ENCODE assay signal across 9 cellular contexts in the genomic region with DNA sequence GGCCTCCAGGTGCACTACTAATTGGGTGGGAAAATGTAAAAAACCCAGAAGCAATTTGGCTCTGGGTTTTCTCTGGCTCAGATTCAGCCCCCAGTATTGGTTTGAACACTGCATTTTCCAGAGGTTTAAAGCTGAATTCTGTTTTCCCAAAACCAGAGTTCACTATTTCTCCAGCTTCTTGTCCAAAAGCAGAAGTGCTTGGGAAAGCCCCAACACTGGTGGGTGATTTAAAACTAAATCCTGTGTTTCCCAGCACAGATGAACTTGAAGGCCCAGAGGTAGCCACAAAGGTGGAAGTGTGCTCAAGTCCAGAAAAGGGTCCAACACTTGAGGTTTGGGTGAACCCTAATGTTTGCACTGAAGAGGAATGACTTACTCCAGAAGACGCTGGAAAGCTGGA. TPM values are rescaled to one million over a fixed set of nuclear protein-coding genes. Genes with fewer than 3 reads are reported as not detected.
DNase-seq lines count a peak whose midpoint lies in the region; ATAC-seq and TF ChIP-seq lines count a peak whose summit lies in the region.
"Had no signal": no experiment of that assay in that cellular context is flagged by ENCODE, and none has a peak within 500 bp of the region (broad histone marks: within the 10 kb centered on the region; RNA-seq: fewer than 3 reads in every experiment).

No MANE protein-coding gene starts in this region.

- no peaks in the 10 kb centered on the region for H3K27me3 ChIP-seq in CD8-positive, alpha-beta T cell (ENCODE audit: insufficient read depth, low read length)
- no peaks in the 10 kb centered on the region for H3K27me3 ChIP-seq in MG63
- H3K27me3 ChIP-seq in dorsolateral prefrontal cortex, result no peaks in the 10 kb centered on the region
- no peaks in the 10 kb centered on the region for H3K27me3 ChIP-seq in neuron (ENCODE audit: insufficient read depth, low read length)

- CTCF ChIA-PET in CD8-positive, alpha-beta T cell (lab: Charles Lee), result interaction anchor here (1.5 to 2.5 kb wide), 5 partner anchors 12 to 172 kb away, joined by 3 to 6 read pairs (median 5); a partner anchor contains a TSS

- H3K9me3 Mint-ChIP-seq in CD8-positive, alpha-beta T cell, result no peaks in the 10 kb centered on the region

- H3K4me3 ChIP-seq in CD8-positive, alpha-beta T cell (ENCODE audit: low read depth, low read length), result no peak overlapping the region
- H3K4me3 ChIP-seq in MG63 (peak overlapping the region; percentile 84), dorsolateral prefrontal cortex (peak overlapping the region in 54 of 59 donors; percentile 65 to 98 (median 86)), neuron (ENCODE audit: low read length) (peak overlapping the region; percentile 86)

- H2AFZ ChIP-seq in neuron (ENCODE audit: low read depth, low read length), result no peak overlapping the region

- peaks cover 38% of the 10 kb centered on the region for H3K4me1 ChIP-seq in CD8-positive, alpha-beta T cell (ENCODE audit: insufficient read depth, low read length)
- H3K4me1 ChIP-seq in neuron (ENCODE audit: insufficient read depth, low read length), result peaks cover 35% of the 10 kb centered on the region

- H3K27ac Mint-ChIP-seq in CD8-positive, alpha-beta T cell, result no peak overlapping the region

- peaks cover 66% of the 10 kb centered on the region for H3K4me1 Mint-ChIP-seq in CD8-positive, alpha-beta T cell (ENCODE audit: low read depth)

- POLR2A ChIA-PET in CD8-positive, alpha-beta T cell (lab: Charles Lee), result interaction anchor here (1.3 kb wide), 2 partner anchors 12 to 38 kb away, joined by 3 to 4 read pairs; no protein-coding TSS in a partner anchor

- peaks cover 7% of the 10 kb centered on the region for H3K36me3 ChIP-seq in CD8-positive, alpha-beta T cell (ENCODE audit: insufficient read depth, low read length)
- H3K36me3 ChIP-seq in MG63, result peaks cover 56% of the 10 kb centered on the region
- peaks cover 57% of the 10 kb centered on the region for H3K36me3 ChIP-seq in neuron (ENCODE audit: insufficient read depth, low read length)

- no peaks in the 10 kb centered on the region for H3K9me3 ChIP-seq in CD8-positive, alpha-beta T cell (ENCODE audit: low read length)
- no peaks in the 10 kb centered on the region for H3K9me3 ChIP-seq in MG63
- H3K9me3 ChIP-seq in neuron (ENCODE audit: low read length), result peaks cover 8% of the 10 kb centered on the region

- H3K27ac ChIP-seq in CD8-positive, alpha-beta T cell (ENCODE audit: low read depth, low read length), result no peak overlapping the region
- H3K27ac ChIP-seq in dorsolateral prefrontal cortex, result peak overlapping the region in 5 of 59 donors; percentile 8 to 98 (median 92)

- peaks cover 54% of the 10 kb centered on the region for H3K36me3 Mint-ChIP-seq in CD8-positive, alpha-beta T cell

- intact Hi-C loops in CD8-positive, alpha-beta T cell (cut with DNase I, micrococcal nuclease), result loop anchor here (1.0 to 10.0 kb wide), 6 partner anchors 137 to 314 kb away; a partner anchor contains a TSS
- intact Hi-C loops in dorsolateral prefrontal cortex (cut with DNase I), result loop anchor here in 1 of 2 donors (5.0 to 10.0 kb wide), 2 partner anchors 52 to 140 kb away; no protein-coding TSS in a partner anchor

- no peak for ATAC-seq in CD8-positive, alpha-beta T cell
- ATAC-seq in HG03045 (IDR thresholded peaks at IDR 0.05; ENCODE audit: unreplicated experiment), result no peak
- no peak for ATAC-seq in GM21825 (IDR thresholded peaks at IDR 0.05; ENCODE audit: unreplicated experiment)

- no peak for DNase-seq in CD8-positive, alpha-beta T cell
- DNase-seq in MG63 (no peak), dorsolateral prefrontal cortex (no peak), DMS 273 treated with DMSO at 0.1 percent for 48 hours (lab: John Stamatoyannopoulos, UW) (no peak), globus pallidus (ENCODE audit: low spot score) (no peak)
- DNase-seq: stimulated activated CD4-positive, alpha-beta T cell treated with anti-CD3 and anti-CD28 coated beads, Interleukin-4, amount 100 ng/mL, for 4 hours had no signal

- peak overlapping the region; percentile 90 for H3K4me3 Mint-ChIP-seq in CD8-positive, alpha-beta T cell

- H3K27me3 Mint-ChIP-seq in CD8-positive, alpha-beta T cell (ENCODE audit: low read depth), result no peaks in the 10 kb centered on the region

- TF ChIP-seq CTCF in CD8-positive, alpha-beta T cell (IDR thresholded peaks at IDR 0.05), result no peak
- TF ChIP-seq CTCF in dorsolateral prefrontal cortex (IDR thresholded peaks at IDR 0.05 in 54 of 56, conservative IDR thresholded peaks at IDR 0.05 in 2 of 56; ENCODE audit: low read depth in 1 of 56, partially characterized antibody in 56 of 56), result no peak

RNA-seq across cellular contexts. Expression of a gene that starts 0.7 kb away (rescaled TPM):
- total RNA-seq in CD8-positive, alpha-beta T cell, result 10 to 100 TPM; 90.1 to 97.7 TPM
- total RNA-seq in MG63 (2014; rRNA removed; shearing (Covaris generic); ENCODE audit: low replicate concordance), result 76.0 and 108 TPM in 2 replicates
- total RNA-seq in dorsolateral prefrontal cortex, result 100 to 1,000 TPM in 83 of 120 experiments, 10 to 100 TPM in 37; 83.5 to 136 (median 104) TPM

RNA-seq across cellular contexts. Expression of a gene that starts 1.4 kb away (rescaled TPM):
- total RNA-seq in CD8-positive, alpha-beta T cell, result 10 to 100 TPM; 10.8 to 13.6 TPM
- 42.8 and 55.8 TPM in 2 replicates for total RNA-seq in MG63 (2014; rRNA removed; shearing (Covaris generic); ENCODE audit: low replicate concordance)
- 10 to 100 TPM in 107 of 120 experiments, 1 to 10 TPM in 13; 4.9 to 22.3 (median 13.5) TPM for total RNA-seq in dorsolateral prefrontal cortex

RNA-seq across cellular contexts. Expression of a gene that starts 38.9 kb away (rescaled TPM):
- total RNA-seq in CD8-positive, alpha-beta T cell, result 1 to 10 TPM; 1.2 to 1.5 TPM
- 3.0 and 4.7 TPM in 2 replicates for total RNA-seq in MG63 (2014; rRNA removed; shearing (Covaris generic); ENCODE audit: low replicate concordance)
- total RNA-seq in dorsolateral prefrontal cortex, result 10 to 100 TPM in 1 of 120 experiments, 1 to 10 TPM in 119; 2.4 to 11.8 (median 5.4) TPM

RNA-seq across cellular contexts. Expression of a gene that starts 39.2 kb away (rescaled TPM):
- 10 to 100 TPM; 72.4 to 79.3 TPM for total RNA-seq in CD8-positive, alpha-beta T cell
- 51.7 and 57.0 TPM in 2 replicates for total RNA-seq in MG63 (2014; rRNA removed; shearing (Covaris generic); ENCODE audit: low replicate concordance)
- total RNA-seq in dorsolateral prefrontal cortex, result 100 to 1,000 TPM in 14 of 120 experiments, 10 to 100 TPM in 106; 48.0 to 125 (median 79.1) TPM

RNA-seq across cellular contexts. Expression of a gene that starts 56.1 kb away (rescaled TPM):
- total RNA-seq in CD8-positive, alpha-beta T cell, result 10 to 100 TPM; 22.5 to 22.6 TPM
- total RNA-seq in MG63 (2014; rRNA removed; shearing (Covaris generic); ENCODE audit: low replicate concordance), result 46.6 and 66.7 TPM in 2 replicates
- total RNA-seq in dorsolateral prefrontal cortex, result 100 to 1,000 TPM in 93 of 120 experiments, 10 to 100 TPM in 27; 61.5 to 278 (median 121) TPM
